Comparison of ENCODE assay signal across 25 cellular contexts in the genomic region with DNA sequence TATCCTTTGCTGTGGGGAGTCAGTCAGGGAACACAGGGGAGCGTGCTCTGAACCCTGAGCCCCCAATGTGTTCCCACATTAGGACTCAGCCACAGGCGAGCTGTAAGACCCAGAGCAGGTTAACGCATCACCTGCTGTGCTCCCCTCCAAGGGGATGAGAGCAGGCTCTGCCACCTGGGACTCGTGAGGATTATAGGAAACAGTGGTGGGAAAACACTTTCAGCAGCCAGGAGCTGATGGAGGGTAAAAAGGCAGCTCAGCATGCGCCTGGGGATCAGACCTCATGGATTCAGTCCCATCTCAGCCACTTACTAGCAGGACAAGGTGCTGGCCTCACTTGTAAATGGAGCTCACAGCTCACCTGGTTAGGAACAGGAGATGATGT. TPM values are rescaled to one million over a fixed set of nuclear protein-coding genes. Genes with fewer than 3 reads are reported as not detected.
A peak's percentile ranks its signal among the peaks of the same experiment; 100 is the strongest.
DNase-seq lines count a peak whose midpoint lies in the region; ATAC-seq, FAIRE-seq and TF ChIP-seq lines count a peak whose summit lies in the region.
"Had no signal": no experiment of that assay in that cellular context is flagged by ENCODE, and none has a peak within 500 bp of the region (broad histone marks: within the 10 kb centered on the region; RNA-seq: fewer than 3 reads in every experiment).

No MANE protein-coding gene starts in this region.

- POLR2A ChIA-PET in CD4-positive, alpha-beta memory T cell (lab: Charles Lee; ENCODE audit: partially characterized antibody) = interaction anchor here (1.2 to 3.8 kb wide), 4 partner anchors 9 to 163 kb away, joined by 4 to 15 read pairs (median 8); partner anchors contain the start of gene JADE2
- POLR2A ChIA-PET in RWPE1 (lab: Yijun Ruan, JAX; ENCODE audit: low non-redundant PET) = no interaction called here

- H3K4me2 ChIP-seq in BLaER1 treated with 17β-estradiol and CSF1 and Interleukin-3, amounts not matched to agents 10 nM and 100 nM = peak overlapping the region; percentile 60 to 99 (median 78)

- H3K36me3 ChIP-seq in BLaER1 treated with 17β-estradiol and CSF1 and Interleukin-3, amounts not matched to agents 10 nM and 100 nM = peaks cover 19 to 40% (median 37%) of the 10 kb centered on the region in 11 experiments
- peaks cover 38% of the 10 kb centered on the region for H3K36me3 ChIP-seq in CD4-positive, alpha-beta memory T cell (ENCODE audit: insufficient read depth, low read length)
- H3K36me3 ChIP-seq in iPS-20b (ENCODE audit: insufficient read depth, low read depth, low read length) = peaks cover 31% of the 10 kb centered on the region
- H3K36me3 ChIP-seq in upper lobe of right lung = peaks cover 43% of the 10 kb centered on the region

- H3K9ac ChIP-seq in BLaER1 treated with 17β-estradiol and CSF1 and Interleukin-3, amounts not matched to agents 10 nM and 100 nM = peak overlapping the region in 3 of 11 experiments; percentile 14 to 46 (median 42); a peak in 2 of 22 replicates
- H3K9ac ChIP-seq in iPS-20b (ENCODE audit: low read depth, low read length) = peak overlapping the region; percentile 15; the same call in 1 of the 2 replicates
- H3K9ac ChIP-seq: parathyroid adenoma had no signal

- CTCF ChIA-PET in CD4-positive, alpha-beta memory T cell (lab: Charles Lee; ENCODE audit: partially characterized antibody) = interaction anchor here (0.9 to 1.6 kb wide), 3 partner anchors 9 to 52 kb away, joined by 3 to 5 read pairs (median 3); partner anchors contain the start of gene JADE2
- CTCF ChIA-PET in RWPE1 (lab: Yijun Ruan, JAX) = interaction anchor here (0.6 kb wide), 1 partner anchor 12 kb away, joined by 3 read pairs; no protein-coding TSS in a partner anchor

- H3K27ac ChIP-seq in BLaER1 treated with 17β-estradiol and CSF1 and Interleukin-3, amounts not matched to agents 10 nM and 100 nM = peak overlapping the region in 6 of 11 experiments; percentile 17 to 60 (median 42); a peak in 6 of 22 replicates
- H3K27ac ChIP-seq in CD4-positive, alpha-beta memory T cell (ENCODE audit: low read depth, low read length) = peak overlapping the region; percentile 19
- H3K27ac ChIP-seq in RWPE1 (peak overlapping the region; percentile 30), iPS-20b (ENCODE audit: low read length) (peak overlapping the region; percentile 23), upper lobe of right lung (no peak overlapping the region)
- H3K27ac ChIP-seq: brain microvascular endothelial cell, parathyroid adenoma had no signal

- no peak for ATAC-seq in GM21360 (IDR thresholded peaks at IDR 0.05; ENCODE audit: unreplicated experiment)
- no peak for ATAC-seq in upper lobe of right lung
- no peak for ATAC-seq in HG02884 (IDR thresholded peaks at IDR 0.05; ENCODE audit: unreplicated experiment)
- ATAC-seq: HCT116, Right ventricle myocardium inferior had no signal

- no peaks in the 10 kb centered on the region for H3K27me3 ChIP-seq in BLaER1 treated with 17β-estradiol and CSF1 and Interleukin-3, amounts not matched to agents 10 nM and 100 nM
- H3K27me3 ChIP-seq in CD4-positive, alpha-beta memory T cell (ENCODE audit: insufficient read depth, low read length) = no peaks in the 10 kb centered on the region
- H3K27me3 ChIP-seq in iPS-20b (ENCODE audit: insufficient read depth, low read length) (no peaks in the 10 kb centered on the region), upper lobe of right lung (no peaks in the 10 kb centered on the region)
- H3K27me3 ChIP-seq: brain microvascular endothelial cell had no signal

- H3K9me3 Mint-ChIP-seq in CD4-positive, alpha-beta memory T cell = no peaks in the 10 kb centered on the region
- H3K9me3 Mint-ChIP-seq: activated CD4-positive, alpha-beta T cell treated with anti-CD3 and anti-CD28 coated beads, Interleukin-2, amount 10 ng/mL, durations not matched to agents 7 days and 5 days had no signal

- peak overlapping the region in 2 of 8 donors; percentile 39 to 69 for H3K4me3 Mint-ChIP-seq in CD4-positive, alpha-beta memory T cell
- H3K4me3 Mint-ChIP-seq: activated CD4-positive, alpha-beta T cell treated with anti-CD3 and anti-CD28 coated beads, Interleukin-2, amount 10 ng/mL, durations not matched to agents 7 days and 5 days had no signal

- peaks cover 19 to 66% of the 10 kb centered on the region in 2 donors for H3K36me3 Mint-ChIP-seq in CD4-positive, alpha-beta memory T cell

- DNase-seq in CD4-positive, alpha-beta memory T cell = no peak
- DNase-seq in RWPE1 (ENCODE audit: low spot score) = no peak
- DNase-seq in D721Med (ENCODE audit: insufficient read length, low spot score) = no peak
- DNase-seq in upper lobe of right lung = no peak
- DNase-seq: activated CD4-positive, alpha-beta T cell treated with anti-CD3 and anti-CD28 coated beads, Interleukin-2, amount 10 ng/mL, durations not matched to agents 7 days and 5 days; activated T-cell treated with anti-CD3 and anti-CD28 coated beads, Interleukin-2, amount 50 U/mL, for 1 hour; AML-193; brain microvascular endothelial cell; DMS153; foreskin fibroblast; GF-D8; IMR-90; islet precursor cell; MM.1S; NCI-H187; NCI-H226; stimulated activated CD4-positive, alpha-beta T cell treated with anti-CD3 and anti-CD28 coated beads, Interleukin-2, amount 100 ng/mL, for 24 hours had no signal

- H3K9me3 ChIP-seq in BLaER1 treated with 17β-estradiol and CSF1 and Interleukin-3, amounts not matched to agents 10 nM and 100 nM (replicated peaks in 1 of 11) = no peaks in the 10 kb centered on the region
- H3K9me3 ChIP-seq in CD4-positive, alpha-beta memory T cell (ENCODE audit: control insufficient read depth in 1 of 2, low read length in 2 of 2) = no peaks in the 10 kb centered on the region
- H3K9me3 ChIP-seq in iPS-20b (ENCODE audit: insufficient read depth, low read depth, low read length) = no peaks in the 10 kb centered on the region
- no peaks in the 10 kb centered on the region for H3K9me3 ChIP-seq in upper lobe of right lung

- no peak overlapping the region for H3K4me3 ChIP-seq in BLaER1 treated with 17β-estradiol and CSF1 and Interleukin-3, amounts not matched to agents 10 nM and 100 nM
- H3K4me3 ChIP-seq in CD4-positive, alpha-beta memory T cell (ENCODE audit: low read length in 2 of 2) = no peak overlapping the region
- no peak overlapping the region for H3K4me3 ChIP-seq in iPS-20b (ENCODE audit: low read length)
- H3K4me3 ChIP-seq in upper lobe of right lung = no peak overlapping the region
- H3K4me3 ChIP-seq: lung had no signal

- no peak for TF ChIP-seq CTCF in RWPE1 (conservative IDR thresholded peaks at IDR 0.05; ENCODE audit: low read depth)
- TF ChIP-seq CTCF in D721Med (IDR thresholded peaks at IDR 0.05; ENCODE audit: insufficient read depth, missing control alignments) = no peak
- no peak for TF ChIP-seq CTCF in upper lobe of right lung (IDR thresholded peaks at IDR 0.05)

- intact Hi-C loops in CD4-positive, alpha-beta memory T cell (cut with micrococcal nuclease) = loop anchor here (5.0 kb wide), 1 partner anchor 33 kb away; no protein-coding TSS in a partner anchor
- intact Hi-C loops in upper lobe of right lung (cut with DNase I) = loop anchor here (10.0 kb wide), 1 partner anchor 130 kb away; no protein-coding TSS in a partner anchor

- peaks cover 58 to 89% (median 77%) of the 10 kb centered on the region in 4 donors for H3K4me1 Mint-ChIP-seq in CD4-positive, alpha-beta memory T cell

- peak overlapping the region in 4 of 7 donors; percentile 1 to 60 (median 48) for H3K27ac Mint-ChIP-seq in CD4-positive, alpha-beta memory T cell

- peaks cover 31 to 96% (median 78%) of the 10 kb centered on the region in 11 experiments; a peak in 21 of 22 replicates for H4K20me1 ChIP-seq in BLaER1 treated with 17β-estradiol and CSF1 and Interleukin-3, amounts not matched to agents 10 nM and 100 nM

- FAIRE-seq in D721Med (lab: Jason Lieb, UNC) = no peak

- H3K4me1 ChIP-seq in BLaER1 treated with 17β-estradiol and CSF1 and Interleukin-3, amounts not matched to agents 10 nM and 100 nM = peaks cover 59 to 86% (median 77%) of the 10 kb centered on the region in 10 experiments
- peaks cover 79% of the 10 kb centered on the region for H3K4me1 ChIP-seq in CD4-positive, alpha-beta memory T cell (ENCODE audit: insufficient read depth, low read length)
- H3K4me1 ChIP-seq in iPS-20b (ENCODE audit: insufficient read depth, low read length) (peaks cover 23% of the 10 kb centered on the region), upper lobe of right lung (peaks cover 44% of the 10 kb centered on the region)

- no peaks in the 10 kb centered on the region for H3K27me3 Mint-ChIP-seq in CD4-positive, alpha-beta memory T cell
- H3K27me3 Mint-ChIP-seq: activated CD4-positive, alpha-beta T cell treated with anti-CD3 and anti-CD28 coated beads, Interleukin-2, amount 10 ng/mL, durations not matched to agents 7 days and 5 days had no signal

RNA-seq across cellular contexts. Expression of gene JADE2, which starts 9.2 kb away (rescaled TPM):
- 100 to 1,000 TPM; 265 to 276 TPM for total RNA-seq in CD4-positive, alpha-beta memory T cell
- 10 to 100 TPM in 1 of 2 donors, 1 to 10 TPM in 1; 9.1 to 42.6 TPM for polyA plus RNA-seq in CD4-positive, alpha-beta memory T cell
- 86.7 TPM for total RNA-seq in upper lobe of right lung
